33 cellular contexts compared by ENCODE assay signal in the genomic region with DNA sequence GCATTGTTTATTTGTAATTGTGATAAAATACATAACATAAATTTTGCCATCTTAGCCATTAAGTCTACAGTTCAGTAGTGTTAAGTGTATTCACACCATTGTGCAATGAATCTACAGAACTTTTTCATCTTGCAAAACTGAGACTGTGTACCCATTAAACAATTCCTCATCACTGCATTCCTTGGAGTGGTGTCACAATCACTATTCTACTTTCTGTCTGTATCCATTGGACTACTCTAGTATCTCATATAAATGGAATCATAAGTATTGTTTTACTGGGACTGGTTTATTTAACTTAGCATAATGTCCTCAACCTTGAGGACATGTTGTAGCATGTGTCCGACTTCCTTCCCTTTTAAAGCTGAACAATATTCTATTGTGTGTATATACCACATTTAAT. TPM values are rescaled to one million over a fixed set of nuclear protein-coding genes. Genes with fewer than 3 reads are reported as not detected.
A peak's percentile ranks its signal among the peaks of the same experiment; 100 is the strongest.
DNase-seq lines count a peak whose midpoint lies in the region; ATAC-seq, FAIRE-seq and TF ChIP-seq lines count a peak whose summit lies in the region.
"Had no signal": no experiment of that assay in that cellular context is flagged by ENCODE, and none has a peak within 500 bp of the region (broad histone marks: within the 10 kb centered on the region; RNA-seq: fewer than 3 reads in every experiment).

No MANE protein-coding gene starts in this region.

- no peak overlapping the region for H2AK9ac ChIP-seq in IMR-90 (replicated peaks; ENCODE audit: low read depth, low read length, poor library complexity)

- no peak overlapping the region for H3K4me3 ChIP-seq in IMR-90 (ENCODE audit: insufficient read depth, low read depth, low read length)
- H3K4me3 ChIP-seq in endothelial cell of umbilical vein (replicated peaks in 1 of 3; ENCODE audit: insufficient read depth in 1 of 3, low read depth in 1 of 3, low read length in 3 of 3) = no peak overlapping the region
- H3K4me3 ChIP-seq in right cardiac atrium (ENCODE audit: low read length) = no peak overlapping the region
- no peak overlapping the region for H3K4me3 ChIP-seq in gastrocnemius medialis
- H3K4me3 ChIP-seq: A549, neural progenitor cell, PC-9, spleen, vagina had no signal

- no peak overlapping the region for H2AK5ac ChIP-seq in IMR-90 (ENCODE audit: low read depth, low read length)

- ATAC-seq in IMR-90 (ENCODE audit: low read depth) = no peak; the same call in 1 of the 2 replicates
- ATAC-seq in foreskin keratinocyte = peak; percentile 75
- ATAC-seq in right cardiac atrium = no peak
- ATAC-seq in gastrocnemius medialis = no peak
- ATAC-seq: A549; CD8-positive, alpha-beta T cell; esophagus mucosa; left lobe of liver; stimulated activated naive CD8-positive, alpha-beta T cell treated with anti-CD3 and anti-CD28 coated beads, Interleukin-15, amount 100 ng/mL, for 72 hours had no signal

- POLR2A ChIA-PET in IMR-90 (lab: Charles Lee; ENCODE audit: unreplicated experiment) (no interaction called here), endothelial cell of umbilical vein (lab: Charles Lee) (no interaction called here)

- no peak for TF ChIP-seq POLR2A in IMR-90 (IDR thresholded peaks at IDR 0.05; ENCODE audit: low read depth, low read length)
- TF ChIP-seq POLR2A in endothelial cell of umbilical vein (IDR thresholded peaks at IDR 0.05; ENCODE audit: low read depth, low read length) = no peak
- no peak for TF ChIP-seq POLR2A in gastrocnemius medialis (IDR thresholded peaks at IDR 0.05)

- H3K23ac ChIP-seq in IMR-90 (ENCODE audit: low read depth, low read length) = no peak overlapping the region

- TF ChIP-seq CTCF in IMR-90 (conservative IDR thresholded peaks at IDR 0.05; ENCODE audit: low read depth, low read length) (no peak), endothelial cell of umbilical vein (IDR thresholded peaks at IDR 0.05; ENCODE audit: extremely low read depth in 1 of 2, insufficient read depth in 1 of 2, low read depth in 1 of 2, low read length in 2 of 2) (no peak), foreskin keratinocyte (conservative IDR thresholded peaks at IDR 0.05) (no peak), gastrocnemius medialis (IDR thresholded peaks at IDR 0.05 in 4 of 5, conservative IDR thresholded peaks at IDR 0.05 in 1 of 5) (no peak)

- H3K9me1 ChIP-seq in IMR-90 (ENCODE audit: insufficient read depth, low read length) = no peaks in the 10 kb centered on the region
- H3K9me1 ChIP-seq in endothelial cell of umbilical vein (replicated peaks; ENCODE audit: control insufficient read depth, extremely low read depth, insufficient read depth, low read length) = no peaks in the 10 kb centered on the region

- no peak overlapping the region for H2BK20ac ChIP-seq in IMR-90 (ENCODE audit: low read depth, low read length)

- H3K56ac ChIP-seq in IMR-90 (ENCODE audit: extremely low read depth, insufficient read depth, low read length) = no peak overlapping the region

- no peaks in the 10 kb centered on the region for H3K9me3 ChIP-seq in IMR-90 (ENCODE audit: control insufficient read depth, insufficient read depth, low read length)
- no peaks in the 10 kb centered on the region for H3K9me3 ChIP-seq in endothelial cell of umbilical vein (replicated peaks; ENCODE audit: control insufficient read depth, insufficient read depth, low read length)
- H3K9me3 ChIP-seq in right cardiac atrium (ENCODE audit: control insufficient read depth, low read length) = no peaks in the 10 kb centered on the region
- H3K9me3 ChIP-seq in gastrocnemius medialis = no peaks in the 10 kb centered on the region
- H3K9me3 ChIP-seq: A549, vagina had no signal

- DNase-seq in AG20443 (ENCODE audit: low spot score) (peak; percentile 27), IMR-90 (peak; percentile 3), endothelial cell of umbilical vein (ENCODE audit: low read depth, low spot score) (no peak), foreskin keratinocyte (peak; percentile 80 to 85), right cardiac atrium (no peak), DMS 273 (lab: John Stamatoyannopoulos, UW; ENCODE audit: unreplicated experiment) (no peak), gastrocnemius medialis (no peak)
- no peak for DNase-seq in stimulated activated naive CD4-positive, alpha-beta T cell treated with Interleukin-2 at 50 U/mL for 16 hours (lab: John Stamatoyannopoulos, UW)
- DNase-seq: activated CD4-positive, alpha-beta T cell treated with anti-CD3 and anti-CD28 coated beads, Interleukin-2, amount 50 U/mL, for 48 hours; activated CD4-positive, CD25-positive, alpha-beta regulatory T cell treated with anti-CD3 and anti-CD28 coated beads, Interleukin-2, amount 50 U/mL, for 72 hours; activated naive CD4-positive, alpha-beta T cell treated with anti-CD3 and anti-CD28 coated beads, Interleukin-2, amount 50 U/mL, for 16 hours; amygdala; CD8-positive, alpha-beta T cell; DMS 273 treated with DMSO at 0.1 percent for 48 hours; effector CD4-positive, alpha-beta T cell; immature natural killer cell; mesendoderm; NCI-H146; NCI-H345; NCI-H69; PC-9; SHP77; spleen; stimulated activated CD4-positive, alpha-beta T cell treated with anti-CD3 and anti-CD28 coated beads, Interleukin-2, amount 100 ng/mL, for 24 hours; stimulated activated naive CD8-positive, alpha-beta T cell treated with anti-CD3 and anti-CD28 coated beads, Interleukin-15, amount 100 ng/mL, for 72 hours; T-helper 2 cell had no signal

- H3K18ac ChIP-seq in IMR-90 (ENCODE audit: low read depth, low read length) = no peak overlapping the region

- dilution Hi-C loops in IMR-90 (cut with HindIII; ENCODE audit: low sequenced_read_pairs, unreplicated experiment) (no loop called here), endothelial cell of umbilical vein (cut with MboI; ENCODE audit: extremely low pct_ligation_motif_present, low sequenced_read_pairs) (no loop called here)

- no peaks in the 10 kb centered on the region for H4K20me1 ChIP-seq in IMR-90 (ENCODE audit: insufficient read depth, low read length)
- no peaks in the 10 kb centered on the region for H4K20me1 ChIP-seq in endothelial cell of umbilical vein (replicated peaks; ENCODE audit: control insufficient read depth, extremely low read depth, insufficient read depth, low read length)

- no TSS peak for BruUV-seq in IMR-90 (replicated peaks; lab: Mats Ljungman, UMichigan)
- BruUV-seq in endothelial cell of umbilical vein (replicated peaks; lab: Mats Ljungman, UMichigan) = no TSS peak

- H4K5ac ChIP-seq in IMR-90 (ENCODE audit: low read depth, low read length) = no peak overlapping the region

- no peak overlapping the region; a peak in 1 of 4 replicates for H4K8ac ChIP-seq in IMR-90 (ENCODE audit: low read depth in 2 of 2, low read length in 2 of 2)

- WGBS in IMR-90 (ENCODE audit: extremely low coverage in 2 of 2, insufficient read length in 1 of 2), 2 experiments = no CpG with 5 or more reads among the region's 1 CpG
- WGBS in right cardiac atrium = 94% methylated on average over 1 of the region's 1 CpG

- in situ Hi-C loops in IMR-90 (cut with MboI; ENCODE audit: low sequenced_read_pairs) = no loop called here
- in situ Hi-C loops in gastrocnemius medialis (cut with MboI; ENCODE audit: low sequenced_read_pairs in 4 of 4) = no loop called here

- H3K27ac ChIP-seq in IMR-90 (ENCODE audit: insufficient read depth, low read length) (no peak overlapping the region), endothelial cell of umbilical vein (ENCODE audit: insufficient read depth, low read depth, low read length) (no peak overlapping the region), foreskin keratinocyte (no peak overlapping the region), right cardiac atrium (ENCODE audit: low read length) (no peak overlapping the region), gastrocnemius medialis (no peak overlapping the region)
- H3K27ac ChIP-seq: A549, neural progenitor cell, parathyroid adenoma, PC-9, spleen, vagina had no signal

- no peak overlapping the region for H2BK15ac ChIP-seq in IMR-90 (ENCODE audit: low read depth, low read length)

- intact Hi-C loops in IMR-90 (cut with micrococcal nuclease) = no loop called here
- intact Hi-C loops in endothelial cell of umbilical vein (cut with micrococcal nuclease) = no loop called here
- intact Hi-C loops in right cardiac atrium (cut with DNase I) = no loop called here
- intact Hi-C loops in gastrocnemius medialis (cut with DNase I; ENCODE audit: low total_unique reads) = no loop called here

- H2AFZ ChIP-seq in IMR-90 (replicated peaks; ENCODE audit: low read length, poor library complexity) = no peak overlapping the region
- no peak overlapping the region for H2AFZ ChIP-seq in endothelial cell of umbilical vein (ENCODE audit: low read depth, low read length)
- H2AFZ ChIP-seq: parathyroid adenoma, PC-9 had no signal

- CTCF ChIA-PET in IMR-90 (lab: Yijun Ruan, JAX) = interaction anchor here (0.5 kb wide), 1 partner anchor 591 kb away, joined by 3 read pairs; no protein-coding TSS in a partner anchor
- CTCF ChIA-PET in endothelial cell of umbilical vein (lab: Charles Lee) = no interaction called here

- H2BK120ac ChIP-seq in IMR-90 (ENCODE audit: low read depth, low read length) = no peak overlapping the region

- TF ChIP-seq RAD21 in IMR-90 (IDR thresholded peaks at IDR 0.05; ENCODE audit: low read length) = no peak

- H3K79me2 ChIP-seq in endothelial cell of umbilical vein (ENCODE audit: control insufficient read depth, insufficient read depth, low read length) = no peaks in the 10 kb centered on the region
- H3K79me2 ChIP-seq: parathyroid adenoma had no signal

- FAIRE-seq in endothelial cell of umbilical vein (lab: Jason Lieb, UNC) = peak; percentile 18
- FAIRE-seq: A549, colon had no signal

- H2BK5ac ChIP-seq in IMR-90 (ENCODE audit: low read depth, low read length, poor library complexity, severe bottlenecking) = no peak overlapping the region

- H3K79me1 ChIP-seq in IMR-90 (ENCODE audit: low read depth in 1 of 2, low read length in 2 of 2) = no peaks in the 10 kb centered on the region

- H3K9ac ChIP-seq in IMR-90 (ENCODE audit: low read depth, low read length) (no peak overlapping the region), endothelial cell of umbilical vein (replicated peaks; ENCODE audit: extremely low read depth, insufficient read depth, low read length) (no peak overlapping the region)
- H3K9ac ChIP-seq: neural progenitor cell, parathyroid adenoma had no signal

- no peaks in the 10 kb centered on the region for H3K27me3 ChIP-seq in IMR-90 (ENCODE audit: control insufficient read depth, insufficient read depth, low read length)
- peaks cover 0 to 2% of the 10 kb centered on the region in 2 experiments for H3K27me3 ChIP-seq in endothelial cell of umbilical vein (ENCODE audit: control insufficient read depth in 2 of 2, insufficient read depth in 2 of 2, low read length in 2 of 2)
- no peaks in the 10 kb centered on the region for H3K27me3 ChIP-seq in foreskin keratinocyte
- H3K27me3 ChIP-seq in right cardiac atrium (ENCODE audit: control insufficient read depth, insufficient read depth) = no peaks in the 10 kb centered on the region
- peaks cover 0 to 2% (median 0%) of the 10 kb centered on the region in 3 donors for H3K27me3 ChIP-seq in gastrocnemius medialis
- H3K27me3 ChIP-seq: neural progenitor cell, spleen, vagina had no signal

- H3K4me1 ChIP-seq in IMR-90 (ENCODE audit: control insufficient read depth, insufficient read depth, low read length) (no peaks in the 10 kb centered on the region), endothelial cell of umbilical vein (ENCODE audit: control insufficient read depth, extremely low read depth, insufficient read depth, low read length) (no peaks in the 10 kb centered on the region), foreskin keratinocyte (peaks cover 10% of the 10 kb centered on the region), right cardiac atrium (ENCODE audit: control insufficient read depth, insufficient read depth, low read length) (peaks cover under 1% of the 10 kb centered on the region), gastrocnemius medialis (no peaks in the 10 kb centered on the region)
- H3K4me1 ChIP-seq: A549, parathyroid adenoma, spleen, vagina had no signal

- H3K4ac ChIP-seq in IMR-90 (ENCODE audit: low read depth, low read length) = no peak overlapping the region

- H3K14ac ChIP-seq in IMR-90 (replicated peaks; ENCODE audit: low read depth, low read length) = no peak overlapping the region

- H4K91ac ChIP-seq in IMR-90 (ENCODE audit: insufficient read depth, low read depth, low read length) = no peak overlapping the region

- H3K36me3 ChIP-seq in IMR-90 (ENCODE audit: control insufficient read depth, insufficient read depth, low read length) = no peaks in the 10 kb centered on the region
- no peaks in the 10 kb centered on the region for H3K36me3 ChIP-seq in endothelial cell of umbilical vein (ENCODE audit: control insufficient read depth in 2 of 2, extremely low read depth in 1 of 2, insufficient read depth in 2 of 2, low read length in 2 of 2)
- H3K36me3 ChIP-seq in gastrocnemius medialis = no peaks in the 10 kb centered on the region
- H3K36me3 ChIP-seq: neural progenitor cell, spleen, vagina had no signal

- H3K4me2 ChIP-seq in IMR-90 (ENCODE audit: low read depth, low read length) (no peak overlapping the region), endothelial cell of umbilical vein (ENCODE audit: insufficient read depth, low read length) (no peak overlapping the region)
- H3K4me2 ChIP-seq: A549, neural progenitor cell, PC-9 had no signal

RNA-seq across cellular contexts. Expression of gene UFM1, which starts 36.8 kb away (rescaled TPM):
- total RNA-seq in IMR-90 (2012; rRNA removed) (94.5 and 127 TPM in 2 replicates), endothelial cell of umbilical vein (41.0 and 51.5 TPM in 2 replicates), foreskin keratinocyte (44.6 and 52.8 TPM in 2 replicates), right cardiac atrium (10 to 100 TPM; 28.6 to 52.6 (median 31.1) TPM), gastrocnemius medialis (10 to 100 TPM; 22.6 to 31.0 (median 24.3) TPM)
- polyA plus RNA-seq in IMR-90 (2012; rRNA removed) (36.0 and 43.5 TPM in 2 replicates), endothelial cell of umbilical vein (12.9 and 16.8 TPM in 2 replicates), foreskin keratinocyte (24.9 and 26.9 TPM in 2 replicates), right cardiac atrium (24.4 TPM)
- polyA plus RNA-seq in IMR-90 (2012; cell fraction: cytosol; rRNA removed) = 9.5 and 10.2 TPM in 2 replicates
- 6.6 and 52.3 TPM in 2 replicates for polyA plus RNA-seq in IMR-90 (2012; cell fraction: nucleus; rRNA removed; ENCODE audit: low replicate concordance)
- 21.4 and 26.6 TPM in 2 replicates for polyA plus RNA-seq in endothelial cell of umbilical vein (2011; cell fraction: cytosol; rRNA removed)
- polyA plus RNA-seq in endothelial cell of umbilical vein (2011; cell fraction: nucleus; rRNA removed) = 43.4 and 50.2 TPM in 2 replicates
- 44.7 and 48.9 TPM in 2 replicates for polyA plus RNA-seq in endothelial cell of umbilical vein (2012)
- polyA minus RNA-seq in endothelial cell of umbilical vein = 29.2 and 30.5 TPM in 2 replicates
- polyA minus RNA-seq in endothelial cell of umbilical vein (2011; cell fraction: cytosol; rRNA and poly(A)+ RNA removed) = 16.0 TPM
- polyA minus RNA-seq in endothelial cell of umbilical vein (2011; cell fraction: nucleus; rRNA and poly(A)+ RNA removed) = 71.5 and 77.7 TPM in 2 replicates

Comparison
In these comparisons a context has a peak if more than half of its experiments do, and no peak if none do; other contexts are left out.
1. DNase-seq: peak in AG20443 (single experiment), IMR-90 (single experiment) and foreskin keratinocyte (2 of 2); none in endothelial cell of umbilical vein (single experiment), right cardiac atrium (0 of 3), DMS 273 (single experiment), stimulated activated naive CD4-positive, alpha-beta T cell treated with Interleukin-2 at 50 U/mL for 16 hours (single experiment) and gastrocnemius medialis (0 of 2).